ENCODE assay signal across 1 cellular context in the genomic region with DNA sequence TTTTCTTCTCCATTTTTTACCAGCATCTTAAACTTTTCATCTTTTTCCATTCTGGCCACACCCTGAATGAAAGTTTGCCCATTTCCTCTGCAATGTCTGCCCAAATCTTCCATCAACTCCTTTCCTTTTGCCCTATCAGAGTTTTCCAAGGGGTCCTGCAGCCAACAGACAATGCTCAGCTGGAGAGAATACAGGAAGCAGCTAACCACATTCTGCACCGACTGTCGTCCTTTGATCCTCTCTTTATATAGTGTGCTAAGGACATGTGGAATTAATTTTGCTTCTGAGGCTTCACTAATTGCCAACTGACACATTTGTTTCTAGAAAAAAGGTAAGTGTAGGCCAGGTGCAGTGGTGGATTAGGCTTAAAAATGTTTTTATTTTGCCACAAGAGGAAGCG.
TF ChIP-seq lines count a peak whose summit lies in the region.

No MANE protein-coding gene starts in this region.

TF ChIP-seq in H1, 55 proteins besides CTCF, POLR2A, EP300 and RAD21:
- TF ChIP-seq ASH2L (IDR thresholded peaks at IDR 0.05; ENCODE audit: low read length) (no peak), TEAD4 (IDR thresholded peaks at IDR 0.05; ENCODE audit: low read depth, low read length) (no peak), SP1 (IDR thresholded peaks at IDR 0.05; ENCODE audit: low read depth, low read length) (no peak), MAFK (IDR thresholded peaks at IDR 0.05; ENCODE audit: low read depth, low read length) (no peak), RFX5 (IDR thresholded peaks at IDR 0.05; ENCODE audit: borderline replicate concordance, low read depth, low read length) (no peak), BCL11A (IDR thresholded peaks at IDR 0.05; ENCODE audit: low read depth in 2 of 2, low read length in 2 of 2) (no peak), GABPA (IDR thresholded peaks at IDR 0.05; ENCODE audit: borderline replicate concordance, insufficient read depth, low read length) (no peak), HDAC2 (IDR thresholded peaks at IDR 0.05; ENCODE audit: borderline replicate concordance in 1 of 2, low read depth in 2 of 2, low read length in 2 of 2) (no peak), KDM4A (IDR thresholded peaks at IDR 0.05; ENCODE audit: low read depth, low read length, severe bottlenecking) (no peak), SIN3A (conservative IDR thresholded peaks at IDR 0.05 in 1 of 2, IDR thresholded peaks at IDR 0.05 in 1 of 2; ENCODE audit: low read depth in 1 of 2, low read length in 2 of 2) (no peak), RBBP5 (IDR thresholded peaks at IDR 0.05; ENCODE audit: borderline replicate concordance, low read depth, low read length) (no peak)
- TF ChIP-seq, protein P1, sequence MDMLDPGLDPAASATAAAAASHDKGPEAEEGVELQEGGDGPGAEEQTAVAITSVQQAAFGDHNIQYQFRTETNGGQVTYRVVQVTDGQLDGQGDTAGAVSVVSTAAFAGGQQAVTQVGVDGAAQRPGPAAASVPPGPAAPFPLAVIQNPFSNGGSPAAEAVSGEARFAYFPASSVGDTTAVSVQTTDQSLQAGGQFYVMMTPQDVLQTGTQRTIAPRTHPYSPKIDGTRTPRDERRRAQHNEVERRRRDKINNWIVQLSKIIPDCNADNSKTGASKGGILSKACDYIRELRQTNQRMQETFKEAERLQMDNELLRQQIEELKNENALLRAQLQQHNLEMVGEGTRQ (IDR thresholded peaks at IDR 0.05; ENCODE audit: low read length) = no peak
- TF ChIP-seq, protein P2, sequence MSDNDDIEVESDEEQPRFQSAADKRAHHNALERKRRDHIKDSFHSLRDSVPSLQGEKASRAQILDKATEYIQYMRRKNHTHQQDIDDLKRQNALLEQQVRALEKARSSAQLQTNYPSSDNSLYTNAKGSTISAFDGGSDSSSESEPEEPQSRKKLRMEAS (IDR thresholded peaks at IDR 0.05) = no peak
